ENCODE assay signal across 36 cellular contexts in genomic region chr3:181379278-181379677, GRCh38.
"Had no signal": no experiment of that assay in that cellular context is flagged by ENCODE, and none has a peak within 500 bp of the region (broad histone marks: within the 10 kb centered on the region; RNA-seq: fewer than 3 reads in every experiment).

No MANE protein-coding gene starts in this region.

- H3K36me3 ChIP-seq: MG63 had no signal

- H3K9ac ChIP-seq: KMS-11 had no signal

- DNase-seq: Karpas-422, Kasumi-1, KG1, MG63, MM.1S, MV-4-11, NCI-H1048, NCI-H1092, NCI-H1092 treated with DMSO at 0.1 percent for 48 hours, NCI-H1105, NCI-H1105 treated with DMSO at 0.1 percent for 48 hours, NCI-H1417, NCI-H1417 treated with DMSO at 0.1 percent for 48 hours, NCI-H1436, NCI-H1436 treated with DMSO at 0.1 percent for 48 hours, NCI-H146, NCI-H1694, NCI-H1694 treated with DMSO at 0.1 percent for 48 hours, NCI-H187, NCI-H187 treated with DMSO at 0.1 percent for 48 hours, NCI-H1930, NCI-H2029, NCI-H2029 treated with DMSO at 0.1 percent for 48 hours, NCI-H2081, NCI-H2081 treated with DMSO at 0.1 percent for 48 hours, NCI-H2107, NCI-H2171, NCI-H2171 treated with DMSO at 0.1 percent for 48 hours, NCI-H226, NCI-H345, NCI-H446, NCI-H446 treated with DMSO at 0.1 percent for 48 hours, NCI-H510A, NCI-H510A treated with DMSO at 0.1 percent for 48 hours, NCI-H524 had no signal

- H3K27ac ChIP-seq: KMS-11 had no signal

- H3K4me3 ChIP-seq: MG63 had no signal

- H3K4me2 ChIP-seq: KMS-11 had no signal

- H3K9me3 ChIP-seq: MG63 had no signal
